In the genomic region with DNA sequence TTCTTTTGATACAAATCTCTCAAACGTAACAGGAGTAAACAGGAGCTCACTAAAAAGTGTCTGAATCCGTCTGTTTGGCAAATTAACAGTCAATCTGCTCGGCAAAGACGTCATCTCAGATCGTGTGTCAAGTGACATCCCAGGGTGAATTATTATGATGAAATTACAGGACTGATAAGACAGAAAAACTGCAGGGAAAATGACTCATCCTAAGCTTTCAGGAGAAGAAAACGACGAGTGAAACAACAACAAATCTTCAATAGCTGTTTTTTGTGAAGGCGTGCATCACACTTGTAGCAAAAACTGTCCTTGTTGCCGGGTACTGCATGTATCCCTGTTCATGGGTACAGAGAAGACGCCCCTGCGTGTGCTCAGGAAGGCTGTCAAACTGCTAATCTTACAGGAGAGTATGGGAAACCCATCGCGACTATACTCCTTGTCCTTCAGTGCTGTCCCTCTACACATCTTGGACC, we compare ENCODE assay signal across 13 cellular contexts. TPM values are rescaled to one million over a fixed set of nuclear protein-coding genes. Genes with fewer than 3 reads are reported as not detected.
DNase-seq lines count a peak whose midpoint lies in the region; FAIRE-seq and TF ChIP-seq lines count a peak whose summit lies in the region.
"Had no signal": no experiment of that assay in that cellular context is flagged by ENCODE, and none has a peak within 500 bp of the region (broad histone marks: within the 10 kb centered on the region; RNA-seq: fewer than 3 reads in every experiment).

No MANE protein-coding gene starts in this region.

- TF ChIP-seq POLR2A in erythroblast (IDR thresholded peaks at IDR 0.05; ENCODE audit: low read length), result no peak
- no peak for TF ChIP-seq POLR2A in GM12891 (IDR thresholded peaks at IDR 0.05; ENCODE audit: low read depth, low read length)

- H3K4me3 ChIP-seq in skeletal muscle cell (ENCODE audit: low read depth, low read length), result no peak overlapping the region
- H3K4me3 ChIP-seq: colonic mucosa, lung had no signal

- peak; percentile 24 for DNase-seq in GM03348 (ENCODE audit: low spot score)
- peak; percentile 11 for DNase-seq in amniotic epithelial cell (ENCODE audit: low read depth)
- DNase-seq in fibroblast of the conjunctiva (ENCODE audit: low read depth), result peak; percentile 44
- peak; percentile 60 for DNase-seq in skeletal muscle cell (ENCODE audit: low read depth)
- no peak for DNase-seq in erythroblast (lab: John Stamatoyannopoulos, UW)
- DNase-seq in GM12891 (ENCODE audit: insufficient read length, low spot score), result no peak
- no peak for DNase-seq in NCI-H82 treated with DMSO at 0.1 percent for 48 hours (lab: John Stamatoyannopoulos, UW; ENCODE audit: unreplicated experiment)
- no peak for DNase-seq in SW 1271 (lab: John Stamatoyannopoulos, UW)
- DNase-seq: activated CD8-positive, alpha-beta T cell treated with anti-CD3 and anti-CD28 coated beads, Interleukin-2, amount 10 ng/mL, durations not matched to agents 7 days and 5 days; activated gamma-delta T cell treated with Interleukin-2 at 50 U/mL for 16 hours; colonic mucosa; stimulated activated CD4-positive, alpha-beta T cell treated with anti-CD3 and anti-CD28 coated beads, Interleukin-2, amount 100 ng/mL, for 24 hours had no signal

- no peak for FAIRE-seq in GM12891 (lab: Jason Lieb, UNC)

TF ChIP-seq in GM12891, 5 proteins besides CTCF, POLR2A, EP300 and RAD21:
- no peak for TF ChIP-seq POLR2AphosphoS5 (IDR thresholded peaks at IDR 0.05; ENCODE audit: low read depth, low read length)
- TF ChIP-seq PAX5 (IDR thresholded peaks at IDR 0.05; ENCODE audit: insufficient read depth, low read length, severe bottlenecking), result no peak
- no peak for TF ChIP-seq TAF1 (IDR thresholded peaks at IDR 0.05; ENCODE audit: low read depth, low read length)
- no peak for TF ChIP-seq SPI1 (IDR thresholded peaks at IDR 0.05; ENCODE audit: low read depth, low read length)
- TF ChIP-seq POU2F2 (IDR thresholded peaks at IDR 0.05; ENCODE audit: low read depth, low read length), result no peak
TF ChIP-seq in GM12891: peak in this region for 0.

RNA-seq across cellular contexts. Expression of a gene that starts 24.9 kb away (rescaled TPM):
- not detected for polyA plus RNA-seq in GM12891 (2012; ENCODE audit: low read depth, missing spikeins)

Comparison
In these comparisons a context has a peak if more than half of its experiments do, and no peak if none do; other contexts are left out.
1. DNase-seq: peak in GM03348 (single experiment), amniotic epithelial cell (single experiment), fibroblast of the conjunctiva (single experiment) and skeletal muscle cell (single experiment); none in erythroblast (0 of 2), GM12891 (single experiment), NCI-H82 treated with DMSO at 0.1 percent for 48 hours (single experiment) and SW 1271 (0 of 2).